9 cellular contexts compared by ENCODE assay signal in the genomic region with DNA sequence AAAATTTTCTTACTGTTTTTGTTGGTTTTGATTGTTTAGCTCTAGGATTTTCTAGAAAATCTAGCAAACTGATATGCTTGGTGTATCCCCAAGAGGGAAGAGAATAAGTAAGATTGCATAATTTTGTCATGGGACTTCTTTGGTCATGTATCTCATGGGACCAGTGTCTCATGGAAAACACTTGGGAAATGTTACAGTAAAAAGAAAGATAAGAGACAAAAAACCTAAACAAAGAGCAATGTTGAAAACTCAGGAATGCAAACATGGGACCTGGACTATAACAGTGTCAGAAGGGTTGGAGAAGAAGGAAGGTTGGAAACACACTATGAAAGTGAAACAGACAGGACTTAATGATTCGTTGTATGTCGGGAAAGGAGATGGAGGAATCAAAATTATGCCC.
"Had no signal": no experiment of that assay in that cellular context is flagged by ENCODE, and none has a peak within 500 bp of the region (broad histone marks: within the 10 kb centered on the region; RNA-seq: fewer than 3 reads in every experiment).

No MANE protein-coding gene starts in this region.

- H3K9ac ChIP-seq: GM23248 had no signal

- H3K9me3 Mint-ChIP-seq: H9, HFFc6 had no signal

- H3K9me3 ChIP-seq: HAP-1 had no signal

- H3K27ac ChIP-seq: GM23248 had no signal

- DNase-seq: GM23248, GOT3, H7, H9, HCEC 1CT, HFFc6 had no signal

- H3K4me1 ChIP-seq: HAP-1 had no signal

- H3K36me3 ChIP-seq: HAP-1 had no signal

- ATAC-seq: GM23338, HCT116 had no signal

- H3K4me2 ChIP-seq: GM23338 had no signal

- H3K27ac Mint-ChIP-seq: GM23338, H9, HFFc6 had no signal

- H3K4me3 Mint-ChIP-seq: GM23338, H9, HFFc6 had no signal

- H3K4me3 ChIP-seq: GM23248, GM23338, HAP-1 had no signal

- H2AFZ ChIP-seq: GM23248, GM23338 had no signal
